ENCODE assay signal across 6 cellular contexts in genomic region chr1:42815938-42816599, GRCh38. TPM values are rescaled to one million over a fixed set of nuclear protein-coding genes. Genes with fewer than 3 reads are reported as not detected.
A peak's percentile ranks its signal among the peaks of the same experiment; 100 is the strongest.
DNase-seq lines count a peak whose midpoint lies in the region; ATAC-seq and TF ChIP-seq lines count a peak whose summit lies in the region.

No MANE protein-coding gene starts in this region.

- H3K4me3 Mint-ChIP-seq in activated T-cell treated with anti-CD3 and anti-CD28 coated beads, Interleukin-2, amount 50 U/mL, for 72 hours, result peak overlapping the region; percentile 83 to 92

- peaks cover 22% of the 10 kb centered on the region for H3K4me1 Mint-ChIP-seq in activated T-cell treated with anti-CD3 and anti-CD28 coated beads, Interleukin-2, amount 50 U/mL, for 72 hours (ENCODE audit: low read depth)

- peaks cover 1 to 2% of the 10 kb centered on the region in 2 donors for H3K36me3 Mint-ChIP-seq in activated T-cell treated with anti-CD3 and anti-CD28 coated beads, Interleukin-2, amount 50 U/mL, for 72 hours (ENCODE audit: insufficient read depth in 2 of 2)

- peak; percentile 9 for DNase-seq in activated naive CD4-positive, alpha-beta T cell treated with Interleukin-2 at 50 U/mL for 16 hours
- no peak for DNase-seq in activated naive CD4-positive, alpha-beta T cell treated with anti-CD3 and anti-CD28 coated beads, Interleukin-2, amount 50 U/mL, for 16 hours
- peak; percentile 7 to 12 for DNase-seq in activated T-cell treated with anti-CD3 and anti-CD28 coated beads, Interleukin-2, amount 50 U/mL, for 72 hours
- DNase-seq in lower leg skin (ENCODE audit: low spot score in 2 of 2), result no peak
- no peak for DNase-seq in DMS114 treated with DMSO at 0.1 percent for 48 hours (lab: John Stamatoyannopoulos, UW; ENCODE audit: unreplicated experiment)
- DNase-seq in posterior vena cava (ENCODE audit: low spot score), result no peak

- H3K9me3 Mint-ChIP-seq in activated T-cell treated with anti-CD3 and anti-CD28 coated beads, Interleukin-2, amount 50 U/mL, for 72 hours, result no peaks in the 10 kb centered on the region

- no peak for TF ChIP-seq CTCF in lower leg skin (IDR thresholded peaks at IDR 0.05)

- no peaks in the 10 kb centered on the region for H3K27me3 Mint-ChIP-seq in activated T-cell treated with anti-CD3 and anti-CD28 coated beads, Interleukin-2, amount 50 U/mL, for 72 hours (ENCODE audit: low read depth)

- ATAC-seq in activated T-cell treated with anti-CD3 and anti-CD28 coated beads, Interleukin-2, amount 50 U/mL, for 72 hours (replicated peaks in 1 of 2), result no peak

- TF ChIP-seq POLR2A in lower leg skin (IDR thresholded peaks at IDR 0.05), result no peak

- H3K4me3 ChIP-seq in lower leg skin (ENCODE audit: low read depth, poor library complexity, severe bottlenecking), result peak overlapping the region; percentile 53

- H3K27ac Mint-ChIP-seq in activated T-cell treated with anti-CD3 and anti-CD28 coated beads, Interleukin-2, amount 50 U/mL, for 72 hours, result peak overlapping the region; percentile 83

- 24% methylated on average over 7 of the region's 7 CpGs for whole genome bisulfite sequencing in lower leg skin, 2 donors

- intact Hi-C loops in lower leg skin (cut with DNase I; ENCODE audit: low total_unique reads), result no loop called here
- intact Hi-C loops in posterior vena cava (cut with DNase I), result no loop called here

RNA-seq across cellular contexts. Expression of gene ERMAP, which starts 0.9 kb away (rescaled TPM):
- 10 to 100 TPM in 1 of 2 donors, 1 to 10 TPM in 1; 8.4 to 10.0 TPM for total RNA-seq in activated T-cell treated with anti-CD3 and anti-CD28 coated beads, Interleukin-2, amount 50 U/mL, for 72 hours
- total RNA-seq in lower leg skin, result 10 to 100 TPM in 1 of 4 donors, 1 to 10 TPM in 3; 8.0 to 11.5 (median 9.3) TPM
- 1 to 10 TPM; 6.9 to 7.3 TPM for total RNA-seq in posterior vena cava

RNA-seq across cellular contexts. Expression of gene SVBP, which starts 1.1 kb away (rescaled TPM):
- total RNA-seq in activated T-cell treated with anti-CD3 and anti-CD28 coated beads, Interleukin-2, amount 50 U/mL, for 72 hours, result 10 to 100 TPM; 19.4 to 20.0 TPM
- total RNA-seq in lower leg skin (10 to 100 TPM; 11.2 to 18.1 (median 14.1) TPM), posterior vena cava (10 to 100 TPM; 14.3 to 16.0 TPM)

RNA-seq across cellular contexts. Expression of gene ZNF691, which starts 30.3 kb away (rescaled TPM):
- total RNA-seq in activated T-cell treated with anti-CD3 and anti-CD28 coated beads, Interleukin-2, amount 50 U/mL, for 72 hours, result 10 to 100 TPM in 1 of 2 donors, 1 to 10 TPM in 1; 9.8 to 11.1 TPM
- total RNA-seq in lower leg skin (10 to 100 TPM in 2 of 4 donors, 1 to 10 TPM in 2; 7.6 to 11.6 (median 9.9) TPM), posterior vena cava (1 to 10 TPM; 4.5 to 5.1 TPM)

RNA-seq across cellular contexts. Expression of gene TMEM269, which starts 31.3 kb away (rescaled TPM):
- 1 to 10 TPM in 1 of 2 donors, under 1 TPM in 1; 0.81 to 1.9 TPM for total RNA-seq in activated T-cell treated with anti-CD3 and anti-CD28 coated beads, Interleukin-2, amount 50 U/mL, for 72 hours
- total RNA-seq in lower leg skin (under 1 TPM in 3 of 4 donors, not detected in 1; 0.08 to 0.22 (median 0.13) TPM), posterior vena cava (not detected)

RNA-seq across cellular contexts. Expression of gene C1orf50, which starts 49.0 kb away (rescaled TPM):
- 10 to 100 TPM; 11.7 to 12.2 TPM for total RNA-seq in activated T-cell treated with anti-CD3 and anti-CD28 coated beads, Interleukin-2, amount 50 U/mL, for 72 hours
- 1 to 10 TPM; 2.5 to 6.7 (median 3.6) TPM for total RNA-seq in lower leg skin
- 1 to 10 TPM; 6.0 to 6.5 TPM for total RNA-seq in posterior vena cava

Comparison
In these comparisons a context has a peak if more than half of its experiments do, and no peak if none do; other contexts are left out.
1. DNase-seq: peak in activated naive CD4-positive, alpha-beta T cell treated with Interleukin-2 at 50 U/mL for 16 hours (single experiment) and activated T-cell treated with anti-CD3 and anti-CD28 coated beads, Interleukin-2, amount 50 U/mL, for 72 hours (2 of 2); none in activated naive CD4-positive, alpha-beta T cell treated with anti-CD3 and anti-CD28 coated beads, Interleukin-2, amount 50 U/mL, for 16 hours (single experiment), lower leg skin (0 of 2), DMS114 treated with DMSO at 0.1 percent for 48 hours (single experiment) and posterior vena cava (single experiment).